Comparison of ENCODE assay signal across 1 cellular context in genomic region chr13:106036870-106037269, GRCh38.
TF ChIP-seq lines count a peak whose summit lies in the region.

No MANE protein-coding gene starts in this region.

TF ChIP-seq in SK-N-SH treated with all-trans-retinoic acid at 6 μM for 48 hours, 23 proteins besides CTCF, POLR2A, EP300 and RAD21 (continued from another document):
- no peak for TF ChIP-seq TSHZ2 (CRISPR knock-in tag; IDR thresholded peaks at IDR 0.05)
- no peak for TF ChIP-seq ZC3H10 (CRISPR knock-in tag; IDR thresholded peaks at IDR 0.05)
- no peak for TF ChIP-seq ESRRG (CRISPR knock-in tag; IDR thresholded peaks at IDR 0.05)
- TF ChIP-seq SNAI2 (CRISPR knock-in tag; IDR thresholded peaks at IDR 0.05) = no peak
- no peak for TF ChIP-seq GLIS3 (CRISPR knock-in tag; IDR thresholded peaks at IDR 0.05)
- TF ChIP-seq RARB (CRISPR knock-in tag; IDR thresholded peaks at IDR 0.05) = no peak
